13 cellular contexts compared by ENCODE assay signal in the genomic region with DNA sequence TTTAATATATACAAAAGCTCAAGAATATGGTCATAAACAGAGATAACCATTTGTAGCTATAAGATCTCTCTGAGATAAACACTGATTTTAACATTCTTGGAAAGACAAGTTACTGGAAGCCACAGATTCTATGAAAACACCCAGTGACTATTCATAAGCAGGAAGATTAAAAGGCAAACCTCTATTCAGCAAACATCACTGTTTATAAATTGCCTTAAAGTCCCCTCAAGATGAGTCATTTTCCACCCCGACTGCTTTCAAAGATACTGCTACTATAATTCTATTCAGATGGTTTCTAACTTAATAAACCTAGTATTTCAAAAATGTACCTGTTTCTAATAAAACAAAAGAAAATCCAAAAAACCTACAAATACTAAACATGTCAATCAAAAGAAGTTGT. TPM values are rescaled to one million over a fixed set of nuclear protein-coding genes. Genes with fewer than 3 reads are reported as not detected.
DNase-seq lines count a peak whose midpoint lies in the region; ATAC-seq and TF ChIP-seq lines count a peak whose summit lies in the region.
"Had no signal": no experiment of that assay in that cellular context is flagged by ENCODE, and none has a peak within 500 bp of the region (broad histone marks: within the 10 kb centered on the region; RNA-seq: fewer than 3 reads in every experiment).

No MANE protein-coding gene starts in this region.

- no peak for TF ChIP-seq CTCF in HFF-Myc (IDR thresholded peaks at IDR 0.05; ENCODE audit: low read depth, low read length, missing control alignments)
- TF ChIP-seq CTCF in astrocyte of the spinal cord (IDR thresholded peaks at IDR 0.05; ENCODE audit: low read depth, low read length), result no peak

- ATAC-seq in CD4-positive, CD25-positive, alpha-beta regulatory T cell (ENCODE audit: low read depth in 2 of 2), result peak; percentile 73 to 77
- no peak for ATAC-seq in GM18858 (IDR thresholded peaks at IDR 0.05; ENCODE audit: unreplicated experiment)
- ATAC-seq: body of pancreas had no signal

- peaks cover 51% of the 10 kb centered on the region for H3K36me3 ChIP-seq in CD4-positive, CD25-positive, alpha-beta regulatory T cell (ENCODE audit: control insufficient read depth, insufficient read depth, low read length)

- DNase-seq in CD4-positive, CD25-positive, alpha-beta regulatory T cell, result peak in 1 of 3 donors; percentile 76
- DNase-seq in HFF-Myc (ENCODE audit: extremely low read depth, low read depth) (peak; percentile 30), astrocyte of the spinal cord (ENCODE audit: low read depth, low spot score) (peak; percentile 63), kidney glomerular epithelial cell (lab: John Stamatoyannopoulos, UW) (peak; percentile 23), immature natural killer cell (no peak), NCI-H2196 treated with DMSO at 0.1 percent for 48 hours (lab: John Stamatoyannopoulos, UW; ENCODE audit: unreplicated experiment) (no peak), NCI-H2107 (lab: John Stamatoyannopoulos, UW) (no peak)
- DNase-seq: body of pancreas, NCI-H1930 had no signal

- no peak overlapping the region for H3K27ac Mint-ChIP-seq in CD4-positive, CD25-positive, alpha-beta regulatory T cell
- H3K27ac Mint-ChIP-seq in immature natural killer cell, result no peak overlapping the region

- peaks cover 29% of the 10 kb centered on the region for H3K36me3 Mint-ChIP-seq in CD4-positive, CD25-positive, alpha-beta regulatory T cell
- peaks cover 0 to 5% (median 4%) of the 10 kb centered on the region in 3 donors for H3K36me3 Mint-ChIP-seq in immature natural killer cell

- peaks cover 44 to 55% (median 51%) of the 10 kb centered on the region in 4 donors for H3K4me1 Mint-ChIP-seq in CD4-positive, CD25-positive, alpha-beta regulatory T cell
- peaks cover 34 to 54% of the 10 kb centered on the region in 2 donors for H3K4me1 Mint-ChIP-seq in immature natural killer cell

- H3K4me1 ChIP-seq in CD4-positive, CD25-positive, alpha-beta regulatory T cell (ENCODE audit: control insufficient read depth, insufficient read depth, low read length, poor library complexity, severe bottlenecking), result peaks cover 12% of the 10 kb centered on the region

- H3K9me3 ChIP-seq in CD4-positive, CD25-positive, alpha-beta regulatory T cell (ENCODE audit: control insufficient read depth in 2 of 2, low read length in 2 of 2), result no peaks in the 10 kb centered on the region
- H3K9me3 ChIP-seq: body of pancreas, suprapubic skin had no signal

- no peak overlapping the region for H3K27ac ChIP-seq in CD4-positive, CD25-positive, alpha-beta regulatory T cell (ENCODE audit: insufficient read depth, low read length, poor library complexity, severe bottlenecking)
- H3K27ac ChIP-seq: body of pancreas, KMS-11, SK-N-MC, suprapubic skin had no signal

- H3K27me3 Mint-ChIP-seq in CD4-positive, CD25-positive, alpha-beta regulatory T cell, result no peaks in the 10 kb centered on the region
- H3K27me3 Mint-ChIP-seq in immature natural killer cell (ENCODE audit: low read depth in 3 of 3), result peaks cover 0 to 4% (median 0%) of the 10 kb centered on the region in 3 donors

- no peak overlapping the region for H3K4me3 ChIP-seq in CD4-positive, CD25-positive, alpha-beta regulatory T cell (ENCODE audit: low read depth, low read length)
- H3K4me3 ChIP-seq in HFF-Myc (replicated peaks; ENCODE audit: low read depth, low read length), result no peak overlapping the region
- no peak overlapping the region for H3K4me3 ChIP-seq in astrocyte of the spinal cord (ENCODE audit: low read depth, low read length)
- H3K4me3 ChIP-seq: body of pancreas, SK-N-MC, suprapubic skin had no signal

- no peaks in the 10 kb centered on the region for H3K27me3 ChIP-seq in CD4-positive, CD25-positive, alpha-beta regulatory T cell (ENCODE audit: control insufficient read depth, insufficient read depth, low read length)
- H3K27me3 ChIP-seq: body of pancreas, suprapubic skin had no signal

- in situ Hi-C loops in astrocyte of the spinal cord (cut with HindIII; ENCODE audit: low sequenced_read_pairs), result no loop called here

- no peak overlapping the region for H3K4me3 Mint-ChIP-seq in CD4-positive, CD25-positive, alpha-beta regulatory T cell
- no peak overlapping the region for H3K4me3 Mint-ChIP-seq in immature natural killer cell

- no peaks in the 10 kb centered on the region for H3K9me3 Mint-ChIP-seq in CD4-positive, CD25-positive, alpha-beta regulatory T cell
- H3K9me3 Mint-ChIP-seq in immature natural killer cell, result no peaks in the 10 kb centered on the region

RNA-seq across cellular contexts. Expression of a gene that starts 21.0 kb away (rescaled TPM):
- 82.8 TPM for total RNA-seq in CD4-positive, CD25-positive, alpha-beta regulatory T cell
- polyA plus RNA-seq in CD4-positive, CD25-positive, alpha-beta regulatory T cell, result 10 to 100 TPM; 59.9 to 71.0 (median 69.3) TPM
- polyA plus RNA-seq in immature natural killer cell, result 10 to 100 TPM; 66.9 to 90.9 (median 87.2) TPM

RNA-seq across cellular contexts. Expression of a gene that starts 52.0 kb away (rescaled TPM):
- total RNA-seq in CD4-positive, CD25-positive, alpha-beta regulatory T cell, result not detected
- not detected for polyA plus RNA-seq in CD4-positive, CD25-positive, alpha-beta regulatory T cell
- polyA plus RNA-seq in immature natural killer cell, result not detected
- total RNA-seq: body of pancreas had no signal

Comparison
In these comparisons a context has a peak if more than half of its experiments do, and no peak if none do; other contexts are left out.
1. DNase-seq: peak in HFF-Myc (single experiment), astrocyte of the spinal cord (single experiment) and kidney glomerular epithelial cell (single experiment); none in immature natural killer cell (0 of 3), NCI-H2196 treated with DMSO at 0.1 percent for 48 hours (single experiment) and NCI-H2107 (single experiment).